8 cellular contexts compared by ENCODE assay signal in the genomic region with DNA sequence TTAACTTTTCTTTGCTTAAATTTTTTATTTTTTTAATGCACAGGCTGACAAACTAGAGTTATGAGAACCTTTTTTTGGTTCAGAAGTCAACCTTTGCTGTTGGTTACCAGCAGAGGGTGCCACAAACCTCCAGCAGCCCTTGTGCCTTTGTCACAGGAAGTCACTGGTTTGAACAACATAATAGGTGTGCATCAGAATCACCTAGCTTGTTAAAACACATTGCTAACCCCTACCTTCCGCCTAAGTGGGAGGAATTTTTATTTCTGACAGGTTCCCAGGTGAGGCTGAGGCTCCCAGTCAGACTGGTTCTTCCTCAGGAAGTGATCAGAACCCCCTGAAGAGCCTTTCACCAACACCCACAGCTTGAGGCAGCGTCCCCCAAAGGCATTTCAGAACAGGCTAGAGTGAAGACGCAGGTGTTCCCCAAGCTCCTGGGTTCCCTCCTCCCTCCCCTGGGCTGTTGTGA. TPM values are rescaled to one million over a fixed set of nuclear protein-coding genes. Genes with fewer than 3 reads are reported as not detected.
A peak's percentile ranks its signal among the peaks of the same experiment; 100 is the strongest.
DNase-seq lines count a peak whose midpoint lies in the region; ATAC-seq and TF ChIP-seq lines count a peak whose summit lies in the region.

No MANE protein-coding gene starts in this region.

- H3K4me3 Mint-ChIP-seq in progenitor cell of endocrine pancreas (ENCODE audit: low read depth) = no peak overlapping the region

- peak; percentile 72 for TF ChIP-seq CTCF in progenitor cell of endocrine pancreas (IDR thresholded peaks at IDR 0.05; ENCODE audit: unreplicated experiment)
- peak in 1 of 3 donors; percentile 10 for TF ChIP-seq CTCF in omental fat pad (IDR thresholded peaks at IDR 0.05)

- H3K27me3 Mint-ChIP-seq in progenitor cell of endocrine pancreas = no peaks in the 10 kb centered on the region

- DNase-seq in ELR (ENCODE audit: low read depth) (peak; percentile 79), RPMI8226 (peak; percentile 62), glomerular visceral epithelial cell (ENCODE audit: extremely low spot score) (peak; percentile 60), progenitor cell of endocrine pancreas (ENCODE audit: low spot score, unreplicated experiment) (peak; percentile 19), HuH-7.5 (ENCODE audit: low spot score) (no peak), omental fat pad (ENCODE audit: low spot score) (no peak)
- peak; percentile 9 to 50 (median 24) for DNase-seq in activated naive CD4-positive, alpha-beta T cell (lab: John Stamatoyannopoulos, UW)

- ATAC-seq in HG03280 (IDR thresholded peaks at IDR 0.05; ENCODE audit: unreplicated experiment) (peak; percentile 59), omental fat pad (ENCODE audit: low FRiP score) (no peak)

- peak overlapping the region; percentile 84 for H3K27ac Mint-ChIP-seq in progenitor cell of endocrine pancreas

- no peaks in the 10 kb centered on the region for H3K36me3 Mint-ChIP-seq in progenitor cell of endocrine pancreas (ENCODE audit: insufficient read depth)

- H3K4me1 Mint-ChIP-seq in progenitor cell of endocrine pancreas (ENCODE audit: low read depth) = peaks cover 16% of the 10 kb centered on the region

- H3K9me3 Mint-ChIP-seq in progenitor cell of endocrine pancreas (ENCODE audit: low read depth) = no peaks in the 10 kb centered on the region

RNA-seq across cellular contexts. Expression of a gene that starts 22.6 kb away (rescaled TPM):
- total RNA-seq in progenitor cell of endocrine pancreas (142 and 154 TPM in 2 replicates), omental fat pad (100 to 1,000 TPM; 111 to 143 (median 131) TPM)

RNA-seq across cellular contexts. Expression of a gene that starts 47.8 kb away (rescaled TPM):
- total RNA-seq in progenitor cell of endocrine pancreas (18.4 and 19.9 TPM in 2 replicates), omental fat pad (10 to 100 TPM; 16.1 to 30.6 (median 24.3) TPM)

Comparison
In these comparisons a context has a peak if more than half of its experiments do, and no peak if none do; other contexts are left out.
1. DNase-seq: peak in ELR (single experiment), RPMI8226 (single experiment), activated naive CD4-positive, alpha-beta T cell (4 of 4), glomerular visceral epithelial cell (single experiment) and progenitor cell of endocrine pancreas (single experiment); none in HuH-7.5 (single experiment) and omental fat pad (single experiment).